15 cellular contexts compared by ENCODE assay signal in genomic region chr4:29559281-29559680, GRCh38.
DNase-seq lines count a peak whose midpoint lies in the region; TF ChIP-seq lines count a peak whose summit lies in the region.
"Had no signal": no experiment of that assay in that cellular context is flagged by ENCODE, and none has a peak within 500 bp of the region (broad histone marks: within the 10 kb centered on the region; RNA-seq: fewer than 3 reads in every experiment).

No MANE protein-coding gene starts in this region.

- DNase-seq in H4 (ENCODE audit: low spot score) (peak; percentile 63), dedifferentiated amniotic fluid mesenchymal stem cell (ENCODE audit: extremely low spot score) (peak; percentile 22), nephron progenitor cell (no peak), glutamatergic neuron (no peak), NCI-H2107 treated with DMSO at 0.1 percent for 48 hours (lab: John Stamatoyannopoulos, UW; ENCODE audit: unreplicated experiment) (no peak), NCI-H2196 (lab: John Stamatoyannopoulos, UW; ENCODE audit: unreplicated experiment) (no peak), ecto neural progenitor cell (ENCODE audit: low spot score) (no peak)
- DNase-seq: CD8-positive, alpha-beta T cell; COR-L47; DMS153; DMS79 treated with DMSO at 0.1 percent for 48 hours; EL; HCEC 1CT; HFFc6 had no signal

- H3K27ac Mint-ChIP-seq in nephron progenitor cell (peak overlapping the region; percentile 63), glutamatergic neuron (ENCODE audit: unreplicated experiment) (no peak overlapping the region)
- H3K27ac Mint-ChIP-seq: CD14-positive monocyte; CD8-positive, alpha-beta T cell; HFFc6 had no signal

- H3K4me1 Mint-ChIP-seq in nephron progenitor cell (peaks cover 26% of the 10 kb centered on the region), glutamatergic neuron (ENCODE audit: low read depth, unreplicated experiment) (no peaks in the 10 kb centered on the region)
- H3K4me1 Mint-ChIP-seq: CD14-positive monocyte had no signal

- peaks cover 3% of the 10 kb centered on the region for H3K27me3 Mint-ChIP-seq in nephron progenitor cell (ENCODE audit: low read depth, poor library complexity)
- peaks cover 4% of the 10 kb centered on the region for H3K27me3 Mint-ChIP-seq in glutamatergic neuron (ENCODE audit: unreplicated experiment)

- TF ChIP-seq CTCF in nephron progenitor cell (IDR thresholded peaks at IDR 0.05) (no peak), glutamatergic neuron (IDR thresholded peaks at IDR 0.05; ENCODE audit: partially characterized antibody, unreplicated experiment) (no peak)

- no peak overlapping the region for H3K4me3 Mint-ChIP-seq in nephron progenitor cell
- no peak overlapping the region for H3K4me3 Mint-ChIP-seq in glutamatergic neuron (ENCODE audit: unreplicated experiment)
- H3K4me3 Mint-ChIP-seq: CD14-positive monocyte; CD8-positive, alpha-beta T cell; HFFc6 had no signal

- H3K36me3 Mint-ChIP-seq in nephron progenitor cell (ENCODE audit: low read depth) (no peaks in the 10 kb centered on the region), glutamatergic neuron (ENCODE audit: unreplicated experiment) (no peaks in the 10 kb centered on the region)
- H3K36me3 Mint-ChIP-seq: CD14-positive monocyte; CD8-positive, alpha-beta T cell had no signal

- H3K9me3 Mint-ChIP-seq in nephron progenitor cell, result peaks cover 17% of the 10 kb centered on the region
- H3K9me3 Mint-ChIP-seq in glutamatergic neuron (ENCODE audit: unreplicated experiment), result peaks cover 3% of the 10 kb centered on the region

Comparison
In these comparisons a context has a peak if more than half of its experiments do, and no peak if none do; other contexts are left out.
1. DNase-seq: peak in H4 (single experiment) and dedifferentiated amniotic fluid mesenchymal stem cell (single experiment); none in nephron progenitor cell (single experiment), glutamatergic neuron (single experiment), NCI-H2107 treated with DMSO at 0.1 percent for 48 hours (single experiment), NCI-H2196 (single experiment) and ecto neural progenitor cell (single experiment).